12 cellular contexts compared by ENCODE assay signal in genomic region chr11:36333897-36334296, GRCh38. TPM values are rescaled to one million over a fixed set of nuclear protein-coding genes. Genes with fewer than 3 reads are reported as not detected.
DNase-seq lines count a peak whose midpoint lies in the region; ATAC-seq and TF ChIP-seq lines count a peak whose summit lies in the region.
"Had no signal": no experiment of that assay in that cellular context is flagged by ENCODE, and none has a peak within 500 bp of the region (broad histone marks: within the 10 kb centered on the region; RNA-seq: fewer than 3 reads in every experiment).

No MANE protein-coding gene starts in this region.

- H3K4me3 ChIP-seq in choroid plexus epithelial cell (ENCODE audit: low read depth, low read length) (no peak overlapping the region), testis (no peak overlapping the region)
- no peak overlapping the region for H3K4me3 ChIP-seq in naive thymus-derived CD4-positive, alpha-beta T cell (ENCODE audit: low read length)
- H3K4me3 ChIP-seq: BLaER1 treated with 17β-estradiol and CSF1 and Interleukin-3, amounts not matched to agents 10 nM and 100 nM had no signal

- TF ChIP-seq CTCF in choroid plexus epithelial cell (conservative IDR thresholded peaks at IDR 0.05; ENCODE audit: low read depth, low read length) (no peak), testis (IDR thresholded peaks at IDR 0.05) (no peak)

- intact Hi-C loops in activated CD4-positive, alpha-beta T cell treated with anti-CD3 and anti-CD28 coated beads for 36 hours (cut with DNase I, micrococcal nuclease): no loop called here
- intact Hi-C loops in testis (cut with DNase I; ENCODE audit: low total_unique reads): no loop called here
- intact Hi-C loops in naive thymus-derived CD4-positive, alpha-beta T cell (cut with micrococcal nuclease): no loop called here

- H3K4me1 Mint-ChIP-seq in activated CD4-positive, alpha-beta T cell treated with anti-CD3 and anti-CD28 coated beads for 36 hours: peaks cover 24% of the 10 kb centered on the region
- H3K4me1 Mint-ChIP-seq in naive thymus-derived CD4-positive, alpha-beta T cell: no peaks in the 10 kb centered on the region
- H3K4me1 Mint-ChIP-seq in activated T-cell treated with anti-CD3 and anti-CD28 coated beads, Interleukin-2, amount 50 U/mL, for 4 hours (ENCODE audit: low read depth): peaks cover 3% of the 10 kb centered on the region
- H3K4me1 Mint-ChIP-seq: activated naive CD8-positive, alpha-beta T cell treated with anti-CD3 and anti-CD28 coated beads, Interleukin-2, amount 10 ng/mL, durations not matched to agents 7 days and 5 days had no signal

- H3K27ac ChIP-seq in testis: no peak overlapping the region
- no peak overlapping the region for H3K27ac ChIP-seq in naive thymus-derived CD4-positive, alpha-beta T cell (ENCODE audit: low read depth, low read length)
- H3K27ac ChIP-seq: BLaER1 treated with 17β-estradiol and CSF1 and Interleukin-3, amounts not matched to agents 10 nM and 100 nM had no signal

- peaks cover 10% of the 10 kb centered on the region for H3K27me3 Mint-ChIP-seq in activated CD4-positive, alpha-beta T cell treated with anti-CD3 and anti-CD28 coated beads for 36 hours
- H3K27me3 Mint-ChIP-seq in naive thymus-derived CD4-positive, alpha-beta T cell: peaks cover 6 to 21% (median 16%) of the 10 kb centered on the region in 5 donors
- peaks cover 2% of the 10 kb centered on the region for H3K27me3 Mint-ChIP-seq in activated T-cell treated with anti-CD3 and anti-CD28 coated beads, Interleukin-2, amount 50 U/mL, for 4 hours (ENCODE audit: low read depth)

- H3K4me3 Mint-ChIP-seq in activated CD4-positive, alpha-beta T cell treated with anti-CD3 and anti-CD28 coated beads for 36 hours: no peak overlapping the region
- H3K4me3 Mint-ChIP-seq in naive thymus-derived CD4-positive, alpha-beta T cell: no peak overlapping the region
- H3K4me3 Mint-ChIP-seq in activated T-cell treated with anti-CD3 and anti-CD28 coated beads, Interleukin-2, amount 50 U/mL, for 4 hours: no peak overlapping the region
- H3K4me3 Mint-ChIP-seq: activated naive CD8-positive, alpha-beta T cell treated with anti-CD3 and anti-CD28 coated beads, Interleukin-2, amount 10 ng/mL, durations not matched to agents 7 days and 5 days; T-helper 2 cell treated with Interferon-gamma antibody and Interleukin-4, amounts not matched to agents 5 μg/mL and 100 μg/mL, for 36 hours had no signal

- peak overlapping the region; percentile 84 for H3K27ac Mint-ChIP-seq in activated CD4-positive, alpha-beta T cell treated with anti-CD3 and anti-CD28 coated beads for 36 hours
- H3K27ac Mint-ChIP-seq in naive thymus-derived CD4-positive, alpha-beta T cell: no peak overlapping the region
- H3K27ac Mint-ChIP-seq: activated naive CD8-positive, alpha-beta T cell treated with anti-CD3 and anti-CD28 coated beads, Interleukin-2, amount 10 ng/mL, durations not matched to agents 7 days and 5 days; T-helper 2 cell treated with Interferon-gamma antibody and Interleukin-4, amounts not matched to agents 5 μg/mL and 100 μg/mL, for 36 hours had no signal

- no peaks in the 10 kb centered on the region for H3K9me3 ChIP-seq in testis
- H3K9me3 ChIP-seq in naive thymus-derived CD4-positive, alpha-beta T cell (ENCODE audit: control insufficient read depth in 2 of 3, low read length in 3 of 3): no peaks in the 10 kb centered on the region
- H3K9me3 ChIP-seq: BLaER1 treated with 17β-estradiol and CSF1 and Interleukin-3, amounts not matched to agents 10 nM and 100 nM had no signal

- ATAC-seq in activated CD4-positive, alpha-beta T cell treated with anti-CD3 and anti-CD28 coated beads for 36 hours: peak; percentile 74
- ATAC-seq in naive thymus-derived CD4-positive, alpha-beta T cell: no peak
- no peak for ATAC-seq in activated T-cell treated with anti-CD3 and anti-CD28 coated beads, Interleukin-2, amount 50 U/mL, for 4 hours
- no peak for ATAC-seq in GM18517 (IDR thresholded peaks at IDR 0.05; ENCODE audit: unreplicated experiment)

- H3K27me3 ChIP-seq in testis: no peaks in the 10 kb centered on the region
- H3K27me3 ChIP-seq in naive thymus-derived CD4-positive, alpha-beta T cell (ENCODE audit: control insufficient read depth in 2 of 2, insufficient read depth in 2 of 2, low read length in 2 of 2): no peaks in the 10 kb centered on the region
- H3K27me3 ChIP-seq: BLaER1 treated with 17β-estradiol and CSF1 and Interleukin-3, amounts not matched to agents 10 nM and 100 nM had no signal

- DNase-seq in activated CD4-positive, alpha-beta T cell treated with anti-CD3 and anti-CD28 coated beads for 36 hours: peak; percentile 26
- no peak for DNase-seq in activated CD4-positive, alpha-beta T cell treated with anti-CD3 and anti-CD28 coated beads for 4 hours
- DNase-seq in NAMALWA (ENCODE audit: low spot score) (peak; percentile 87), choroid plexus epithelial cell (ENCODE audit: low read depth) (peak; percentile 72), testis (peak; percentile 48)
- no peak for DNase-seq in naive thymus-derived CD4-positive, alpha-beta T cell
- DNase-seq in activated T-cell treated with anti-CD3 and anti-CD28 coated beads, Interleukin-2, amount 50 U/mL, for 4 hours: no peak
- DNase-seq: activated naive CD8-positive, alpha-beta T cell treated with anti-CD3 and anti-CD28 coated beads, Interleukin-2, amount 10 ng/mL, durations not matched to agents 7 days and 5 days; KG1 had no signal

- POLR2A ChIA-PET in activated CD4-positive, alpha-beta T cell treated with anti-CD3 and anti-CD28 coated beads for 36 hours (lab: Charles Lee): interaction anchor here (1.2 kb wide), 1 partner anchor 9 kb away, joined by 4 read pairs; no protein-coding TSS in a partner anchor
- POLR2A ChIA-PET in naive thymus-derived CD4-positive, alpha-beta T cell (lab: Charles Lee): interaction anchor here (0.5 kb wide), 1 partner anchor 63 kb away, joined by 3 read pairs; no protein-coding TSS in a partner anchor

- no peaks in the 10 kb centered on the region for H3K36me3 ChIP-seq in testis (ENCODE audit: low read depth, missing control alignments)
- H3K36me3 ChIP-seq in naive thymus-derived CD4-positive, alpha-beta T cell (ENCODE audit: control insufficient read depth in 2 of 3, insufficient read depth in 3 of 3, low read length in 3 of 3): no peaks in the 10 kb centered on the region
- H3K36me3 ChIP-seq: BLaER1 treated with 17β-estradiol and CSF1 and Interleukin-3, amounts not matched to agents 10 nM and 100 nM had no signal

- CTCF ChIA-PET in activated CD4-positive, alpha-beta T cell treated with anti-CD3 and anti-CD28 coated beads for 36 hours (lab: Charles Lee): interaction anchor here (0.6 to 1.0 kb wide), 2 partner anchors 15 to 131 kb away, joined by 3 read pairs; no protein-coding TSS in a partner anchor
- CTCF ChIA-PET in naive thymus-derived CD4-positive, alpha-beta T cell (lab: Charles Lee): no interaction called here

- TF ChIP-seq POLR2A in testis (IDR thresholded peaks at IDR 0.05): no peak

- 42 to 49% methylated on average over 2 of the region's 2 CpGs for WGBS in testis, 2 donors

- H3K9me3 Mint-ChIP-seq in activated CD4-positive, alpha-beta T cell treated with anti-CD3 and anti-CD28 coated beads for 36 hours (ENCODE audit: low read depth): peaks cover 5% of the 10 kb centered on the region
- peaks cover 0 to 4% (median 0%) of the 10 kb centered on the region in 11 donors for H3K9me3 Mint-ChIP-seq in naive thymus-derived CD4-positive, alpha-beta T cell
- H3K9me3 Mint-ChIP-seq in activated T-cell treated with anti-CD3 and anti-CD28 coated beads, Interleukin-2, amount 50 U/mL, for 4 hours: no peaks in the 10 kb centered on the region
- H3K9me3 Mint-ChIP-seq: T-helper 2 cell treated with Interferon-gamma antibody and Interleukin-4, amounts not matched to agents 5 μg/mL and 100 μg/mL, for 36 hours had no signal

- no peaks in the 10 kb centered on the region for H3K4me1 ChIP-seq in testis
- H3K4me1 ChIP-seq in naive thymus-derived CD4-positive, alpha-beta T cell (ENCODE audit: control insufficient read depth in 2 of 2, insufficient read depth in 2 of 2, low read length in 2 of 2): no peaks in the 10 kb centered on the region
- H3K4me1 ChIP-seq: BLaER1 treated with 17β-estradiol and CSF1 and Interleukin-3, amounts not matched to agents 10 nM and 100 nM had no signal

- no peaks in the 10 kb centered on the region for H3K36me3 Mint-ChIP-seq in activated CD4-positive, alpha-beta T cell treated with anti-CD3 and anti-CD28 coated beads for 36 hours (ENCODE audit: low read depth)
- no peaks in the 10 kb centered on the region for H3K36me3 Mint-ChIP-seq in naive thymus-derived CD4-positive, alpha-beta T cell
- no peaks in the 10 kb centered on the region for H3K36me3 Mint-ChIP-seq in activated T-cell treated with anti-CD3 and anti-CD28 coated beads, Interleukin-2, amount 50 U/mL, for 4 hours (ENCODE audit: insufficient read depth)
- H3K36me3 Mint-ChIP-seq: activated naive CD8-positive, alpha-beta T cell treated with anti-CD3 and anti-CD28 coated beads, Interleukin-2, amount 10 ng/mL, durations not matched to agents 7 days and 5 days had no signal

RNA-seq across cellular contexts. Expression of gene PRR5L, which starts 37.8 kb away (rescaled TPM):
- total RNA-seq in activated CD4-positive, alpha-beta T cell treated with anti-CD3 and anti-CD28 coated beads for 36 hours: 10 to 100 TPM; 23.2 to 28.6 TPM
- total RNA-seq in testis: 10 to 100 TPM; 14.7 to 15.4 TPM
- polyA plus RNA-seq in testis (ENCODE audit: insufficient read depth, low read depth, low replicate concordance): 8.1 TPM
- total RNA-seq in naive thymus-derived CD4-positive, alpha-beta T cell: 10 to 100 TPM in 2 of 5 experiments, 1 to 10 TPM in 3; 2.0 to 47.6 (median 4.8) TPM
- under 1 TPM; 0.10 to 0.19 TPM for polyA plus RNA-seq in naive thymus-derived CD4-positive, alpha-beta T cell
- total RNA-seq in activated T-cell treated with anti-CD3 and anti-CD28 coated beads, Interleukin-2, amount 50 U/mL, for 4 hours: 1 to 10 TPM; 5.1 to 10.0 (median 8.5) TPM

RNA-seq across cellular contexts. Expression of gene COMMD9, which starts 44.7 kb away (rescaled TPM):
- 10 to 100 TPM; 33.0 to 44.6 TPM for total RNA-seq in activated CD4-positive, alpha-beta T cell treated with anti-CD3 and anti-CD28 coated beads for 36 hours
- total RNA-seq in testis: 10 to 100 TPM; 42.7 to 58.2 TPM
- polyA plus RNA-seq in testis (ENCODE audit: insufficient read depth, low read depth, low replicate concordance): 73.9 TPM
- 10 to 100 TPM; 42.6 to 62.2 (median 45.9) TPM for total RNA-seq in naive thymus-derived CD4-positive, alpha-beta T cell
- polyA plus RNA-seq in naive thymus-derived CD4-positive, alpha-beta T cell: 10 to 100 TPM; 79.7 to 86.1 TPM
- total RNA-seq in activated T-cell treated with anti-CD3 and anti-CD28 coated beads, Interleukin-2, amount 50 U/mL, for 4 hours: 10 to 100 TPM; 47.0 to 55.4 (median 53.1) TPM

Comparison
In these comparisons a context has a peak if more than half of its experiments do, and no peak if none do; other contexts are left out.
1. DNase-seq: peak in activated CD4-positive, alpha-beta T cell treated with anti-CD3 and anti-CD28 coated beads for 36 hours (single experiment), NAMALWA (single experiment), choroid plexus epithelial cell (single experiment) and testis (single experiment); none in activated CD4-positive, alpha-beta T cell treated with anti-CD3 and anti-CD28 coated beads for 4 hours (0 of 2), naive thymus-derived CD4-positive, alpha-beta T cell (0 of 9) and activated T-cell treated with anti-CD3 and anti-CD28 coated beads, Interleukin-2, amount 50 U/mL, for 4 hours (single experiment).